Comparison of ENCODE assay signal across 1 cellular context in the genomic region with DNA sequence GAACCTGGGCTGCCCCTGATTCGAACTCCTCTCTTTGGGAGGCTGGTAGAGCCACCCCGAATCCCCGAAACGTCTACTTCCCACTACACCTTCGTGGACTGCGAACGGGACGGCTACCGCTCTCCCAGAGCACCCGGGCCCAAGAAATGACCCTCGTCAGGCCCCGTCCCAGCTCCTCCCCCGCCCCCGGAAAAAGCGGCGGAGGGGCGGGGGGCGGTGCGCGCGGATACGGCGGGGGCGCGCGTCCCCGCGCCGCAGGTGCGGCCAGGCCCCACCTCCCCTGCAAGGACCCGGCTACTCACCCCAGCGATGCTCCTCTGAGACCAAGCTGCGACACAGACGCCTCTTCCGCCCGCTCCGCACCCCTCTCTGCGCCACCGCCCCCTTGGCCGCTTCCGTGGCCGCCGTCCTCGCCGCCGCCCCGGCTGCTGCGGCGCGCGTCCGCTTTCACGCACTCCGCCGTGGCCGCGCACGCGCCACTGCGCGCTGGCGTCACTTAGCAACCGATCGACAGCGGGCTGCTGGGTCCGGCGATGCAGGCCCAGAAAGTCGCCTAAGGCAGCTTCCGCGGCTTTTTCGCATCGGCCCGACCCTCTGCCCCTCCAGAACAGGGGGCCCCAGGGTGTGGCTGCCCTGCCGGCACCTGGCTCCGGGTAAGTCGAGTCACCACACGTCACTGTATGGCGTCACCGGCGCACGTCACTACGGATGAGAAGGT.
TF ChIP-seq lines count a peak whose summit lies in the region.

A gene (minus strand): TSS at position 432 of the 718 bp plus-strand sequence.

TF ChIP-seq in K562, 482 proteins besides CTCF, POLR2A, EP300 and RAD21 (continued from another document and continues in another):
- TF ChIP-seq, protein P1, sequence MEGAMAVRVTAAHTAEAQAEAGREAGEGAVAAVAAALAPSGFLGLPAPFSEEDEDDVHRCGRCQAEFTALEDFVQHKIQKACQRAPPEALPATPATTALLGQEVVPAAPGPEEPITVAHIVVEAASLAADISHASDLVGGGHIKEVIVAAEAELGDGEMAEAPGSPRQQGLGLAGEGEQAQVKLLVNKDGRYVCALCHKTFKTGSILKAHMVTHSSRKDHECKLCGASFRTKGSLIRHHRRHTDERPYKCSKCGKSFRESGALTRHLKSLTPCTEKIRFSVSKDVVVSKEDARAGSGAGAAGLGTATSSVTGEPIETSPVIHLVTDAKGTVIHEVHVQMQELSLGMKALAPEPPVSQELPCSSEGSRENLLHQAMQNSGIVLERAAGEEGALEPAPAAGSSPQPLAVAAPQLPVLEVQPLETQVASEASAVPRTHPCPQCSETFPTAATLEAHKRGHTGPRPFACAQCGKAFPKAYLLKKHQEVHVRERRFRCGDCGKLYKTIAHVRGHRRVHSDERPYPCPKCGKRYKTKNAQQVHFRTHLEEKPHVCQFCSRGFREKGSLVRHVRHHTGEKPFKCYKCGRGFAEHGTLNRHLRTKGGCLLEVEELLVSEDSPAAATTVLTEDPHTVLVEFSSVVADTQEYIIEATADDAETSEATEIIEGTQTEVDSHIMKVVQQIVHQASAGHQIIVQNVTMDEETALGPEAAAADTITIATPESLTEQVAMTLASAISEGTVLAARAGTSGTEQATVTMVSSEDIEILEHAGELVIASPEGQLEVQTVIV (CRISPR knock-in tag; IDR thresholded peaks at IDR 0.05; ENCODE audit: borderline replicate concordance) = 0 out of 2 replicates have a peak, but pooled peaks have one; percentile 8
- TF ChIP-seq SAP30 (IDR thresholded peaks at IDR 0.05; ENCODE audit: borderline replicate concordance, insufficient read depth, low read depth, low read length, poor library complexity, severe bottlenecking) (no peak), HLTF (IDR thresholded peaks at IDR 0.05) (no peak), CHD1 (IDR thresholded peaks at IDR 0.05; ENCODE audit: low read length) (no peak), RB1 (IDR thresholded peaks at IDR 0.05; ENCODE audit: low read depth) (peak; percentile 47; the same call in 1 of the 2 replicates), TOE1 (IDR thresholded peaks at IDR 0.05; ENCODE audit: borderline replicate concordance) (no peak), TOE1 (CRISPR knock-in tag; IDR thresholded peaks at IDR 0.05; ENCODE audit: borderline replicate concordance, low read depth) (no peak), RBBP5 (IDR thresholded peaks at IDR 0.05; ENCODE audit: borderline replicate concordance, insufficient read depth, low read length, poor library complexity, severe bottlenecking) (peak; percentile 90), SP2 (IDR thresholded peaks at IDR 0.05; ENCODE audit: extremely low read depth, low read depth, low read length, poor library complexity, severe bottlenecking) (no peak), ZNF551 (CRISPR knock-in tag; IDR thresholded peaks at IDR 0.05) (no peak), SIRT6 (IDR thresholded peaks at IDR 0.05; ENCODE audit: low read depth, low read length) (no peak), COPS2 (conservative IDR thresholded peaks at IDR 0.05) (no peak), TAF15 (IDR thresholded peaks at IDR 0.05; ENCODE audit: low read depth, low read length) (no peak), MIER1 (IDR thresholded peaks at IDR 0.05; ENCODE audit: low read depth) (no peak), ZKSCAN3 (CRISPR knock-in tag; IDR thresholded peaks at IDR 0.05) (no peak), RHOXF2B (CRISPR knock-in tag; conservative IDR thresholded peaks at IDR 0.05) (no peak), ZNF77 (CRISPR knock-in tag; IDR thresholded peaks at IDR 0.05) (no peak), CCNT2 (IDR thresholded peaks at IDR 0.05; ENCODE audit: borderline replicate concordance, extremely low read depth, insufficient read length, low read depth, low read length) (peak; percentile 27), NR2C1 (IDR thresholded peaks at IDR 0.05) (no peak), NR2C1 (tag; IDR thresholded peaks at IDR 0.05) (no peak), MEF2A (IDR thresholded peaks at IDR 0.05; ENCODE audit: control insufficient read depth, low read depth, low read length) (no peak), TCF7 (IDR thresholded peaks at IDR 0.05; ENCODE audit: borderline replicate concordance) (no peak), CHD2 (IDR thresholded peaks at IDR 0.05; ENCODE audit: low read depth, low read length) (no peak), ELF4 (CRISPR knock-in tag; IDR thresholded peaks at IDR 0.05) (no peak), ZNF311 (CRISPR knock-in tag; IDR thresholded peaks at IDR 0.05) (no peak), PPARD (CRISPR knock-in tag; IDR thresholded peaks at IDR 0.05) (no peak), GABPB1 (CRISPR knock-in tag; IDR thresholded peaks at IDR 0.05) (no peak), PRMT5 (CRISPR knock-in tag; IDR thresholded peaks at IDR 0.05) (no peak), NR4A1 (CRISPR knock-in tag; IDR thresholded peaks at IDR 0.05) (no peak), NR4A1 (tag; IDR thresholded peaks at IDR 0.05) (peak; percentile 73; the same call in 1 of the 2 replicates), POLR3G (IDR thresholded peaks at IDR 0.05; ENCODE audit: extremely low read depth, insufficient read length, insufficient replicate concordance) (no peak)
- TF ChIP-seq, protein P2, sequence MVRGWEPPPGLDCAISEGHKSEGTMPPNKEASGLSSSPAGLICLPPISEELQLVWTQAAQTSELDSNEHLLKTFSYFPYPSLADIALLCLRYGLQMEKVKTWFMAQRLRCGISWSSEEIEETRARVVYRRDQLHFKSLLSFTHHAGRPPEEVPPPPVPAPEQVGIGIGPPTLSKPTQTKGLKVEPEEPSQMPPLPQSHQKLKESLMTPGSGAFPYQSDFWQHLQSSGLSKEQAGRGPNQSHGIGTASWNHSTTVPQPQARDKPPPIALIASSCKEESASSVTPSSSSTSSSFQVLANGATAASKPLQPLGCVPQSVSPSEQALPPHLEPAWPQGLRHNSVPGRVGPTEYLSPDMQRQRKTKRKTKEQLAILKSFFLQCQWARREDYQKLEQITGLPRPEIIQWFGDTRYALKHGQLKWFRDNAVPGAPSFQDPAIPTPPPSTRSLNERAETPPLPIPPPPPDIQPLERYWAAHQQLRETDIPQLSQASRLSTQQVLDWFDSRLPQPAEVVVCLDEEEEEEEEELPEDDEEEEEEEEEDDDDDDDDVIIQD (CRISPR knock-in tag; IDR thresholded peaks at IDR 0.05) = no peak
- TF ChIP-seq, protein P3, sequence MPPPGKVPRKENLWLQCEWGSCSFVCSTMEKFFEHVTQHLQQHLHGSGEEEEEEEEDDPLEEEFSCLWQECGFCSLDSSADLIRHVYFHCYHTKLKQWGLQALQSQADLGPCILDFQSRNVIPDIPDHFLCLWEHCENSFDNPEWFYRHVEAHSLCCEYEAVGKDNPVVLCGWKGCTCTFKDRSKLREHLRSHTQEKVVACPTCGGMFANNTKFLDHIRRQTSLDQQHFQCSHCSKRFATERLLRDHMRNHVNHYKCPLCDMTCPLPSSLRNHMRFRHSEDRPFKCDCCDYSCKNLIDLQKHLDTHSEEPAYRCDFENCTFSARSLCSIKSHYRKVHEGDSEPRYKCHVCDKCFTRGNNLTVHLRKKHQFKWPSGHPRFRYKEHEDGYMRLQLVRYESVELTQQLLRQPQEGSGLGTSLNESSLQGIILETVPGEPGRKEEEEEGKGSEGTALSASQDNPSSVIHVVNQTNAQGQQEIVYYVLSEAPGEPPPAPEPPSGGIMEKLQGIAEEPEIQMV (tag; conservative IDR thresholded peaks at IDR 0.05; ENCODE audit: low read depth) = no peak
- TF ChIP-seq, protein P4, sequence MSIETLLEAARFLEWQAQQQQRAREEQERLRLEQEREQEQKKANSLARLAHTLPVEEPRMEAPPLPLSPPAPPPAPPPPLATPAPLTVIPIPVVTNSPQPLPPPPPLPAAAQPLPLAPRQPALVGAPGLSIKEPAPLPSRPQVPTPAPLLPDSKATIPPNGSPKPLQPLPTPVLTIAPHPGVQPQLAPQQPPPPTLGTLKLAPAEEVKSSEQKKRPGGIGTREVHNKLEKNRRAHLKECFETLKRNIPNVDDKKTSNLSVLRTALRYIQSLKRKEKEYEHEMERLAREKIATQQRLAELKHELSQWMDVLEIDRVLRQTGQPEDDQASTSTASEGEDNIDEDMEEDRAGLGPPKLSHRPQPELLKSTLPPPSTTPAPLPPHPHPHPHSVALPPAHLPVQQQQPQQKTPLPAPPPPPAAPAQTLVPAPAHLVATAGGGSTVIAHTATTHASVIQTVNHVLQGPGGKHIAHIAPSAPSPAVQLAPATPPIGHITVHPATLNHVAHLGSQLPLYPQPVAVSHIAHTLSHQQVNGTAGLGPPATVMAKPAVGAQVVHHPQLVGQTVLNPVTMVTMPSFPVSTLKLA (conservative IDR thresholded peaks at IDR 0.05) = 0 out of 4 replicates have a peak, but pooled peaks of 1 of the 2 experiments have one; percentile 26
- TF ChIP-seq, protein P5, sequence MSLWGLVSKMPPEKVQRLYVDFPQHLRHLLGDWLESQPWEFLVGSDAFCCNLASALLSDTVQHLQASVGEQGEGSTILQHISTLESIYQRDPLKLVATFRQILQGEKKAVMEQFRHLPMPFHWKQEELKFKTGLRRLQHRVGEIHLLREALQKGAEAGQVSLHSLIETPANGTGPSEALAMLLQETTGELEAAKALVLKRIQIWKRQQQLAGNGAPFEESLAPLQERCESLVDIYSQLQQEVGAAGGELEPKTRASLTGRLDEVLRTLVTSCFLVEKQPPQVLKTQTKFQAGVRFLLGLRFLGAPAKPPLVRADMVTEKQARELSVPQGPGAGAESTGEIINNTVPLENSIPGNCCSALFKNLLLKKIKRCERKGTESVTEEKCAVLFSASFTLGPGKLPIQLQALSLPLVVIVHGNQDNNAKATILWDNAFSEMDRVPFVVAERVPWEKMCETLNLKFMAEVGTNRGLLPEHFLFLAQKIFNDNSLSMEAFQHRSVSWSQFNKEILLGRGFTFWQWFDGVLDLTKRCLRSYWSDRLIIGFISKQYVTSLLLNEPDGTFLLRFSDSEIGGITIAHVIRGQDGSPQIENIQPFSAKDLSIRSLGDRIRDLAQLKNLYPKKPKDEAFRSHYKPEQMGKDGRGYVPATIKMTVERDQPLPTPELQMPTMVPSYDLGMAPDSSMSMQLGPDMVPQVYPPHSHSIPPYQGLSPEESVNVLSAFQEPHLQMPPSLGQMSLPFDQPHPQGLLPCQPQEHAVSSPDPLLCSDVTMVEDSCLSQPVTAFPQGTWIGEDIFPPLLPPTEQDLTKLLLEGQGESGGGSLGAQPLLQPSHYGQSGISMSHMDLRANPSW (CRISPR knock-in tag; IDR thresholded peaks at IDR 0.05) = 0 out of 2 replicates have a peak, but pooled peaks have one; percentile 28
- TF ChIP-seq, protein P6, sequence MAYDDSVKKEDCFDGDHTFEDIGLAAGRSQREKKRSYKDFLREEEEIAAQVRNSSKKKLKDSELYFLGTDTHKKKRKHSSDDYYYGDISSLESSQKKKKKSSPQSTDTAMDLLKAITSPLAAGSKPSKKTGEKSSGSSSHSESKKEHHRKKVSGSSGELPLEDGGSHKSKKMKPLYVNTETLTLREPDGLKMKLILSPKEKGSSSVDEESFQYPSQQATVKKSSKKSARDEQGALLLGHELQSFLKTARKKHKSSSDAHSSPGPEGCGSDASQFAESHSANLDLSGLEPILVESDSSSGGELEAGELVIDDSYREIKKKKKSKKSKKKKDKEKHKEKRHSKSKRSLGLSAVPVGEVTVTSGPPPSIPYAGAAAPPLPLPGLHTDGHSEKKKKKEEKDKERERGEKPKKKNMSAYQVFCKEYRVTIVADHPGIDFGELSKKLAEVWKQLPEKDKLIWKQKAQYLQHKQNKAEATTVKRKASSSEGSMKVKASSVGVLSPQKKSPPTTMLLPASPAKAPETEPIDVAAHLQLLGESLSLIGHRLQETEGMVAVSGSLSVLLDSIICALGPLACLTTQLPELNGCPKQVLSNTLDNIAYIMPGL (CRISPR knock-in tag; IDR thresholded peaks at IDR 0.05) = no peak
- TF ChIP-seq, protein P7, sequence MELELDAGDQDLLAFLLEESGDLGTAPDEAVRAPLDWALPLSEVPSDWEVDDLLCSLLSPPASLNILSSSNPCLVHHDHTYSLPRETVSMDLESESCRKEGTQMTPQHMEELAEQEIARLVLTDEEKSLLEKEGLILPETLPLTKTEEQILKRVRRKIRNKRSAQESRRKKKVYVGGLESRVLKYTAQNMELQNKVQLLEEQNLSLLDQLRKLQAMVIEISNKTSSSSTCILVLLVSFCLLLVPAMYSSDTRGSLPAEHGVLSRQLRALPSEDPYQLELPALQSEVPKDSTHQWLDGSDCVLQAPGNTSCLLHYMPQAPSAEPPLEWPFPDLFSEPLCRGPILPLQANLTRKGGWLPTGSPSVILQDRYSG (tag; conservative IDR thresholded peaks at IDR 0.05; ENCODE audit: low read depth) = no peak; the same call in 1 of the 2 replicates
- TF ChIP-seq, protein P8, sequence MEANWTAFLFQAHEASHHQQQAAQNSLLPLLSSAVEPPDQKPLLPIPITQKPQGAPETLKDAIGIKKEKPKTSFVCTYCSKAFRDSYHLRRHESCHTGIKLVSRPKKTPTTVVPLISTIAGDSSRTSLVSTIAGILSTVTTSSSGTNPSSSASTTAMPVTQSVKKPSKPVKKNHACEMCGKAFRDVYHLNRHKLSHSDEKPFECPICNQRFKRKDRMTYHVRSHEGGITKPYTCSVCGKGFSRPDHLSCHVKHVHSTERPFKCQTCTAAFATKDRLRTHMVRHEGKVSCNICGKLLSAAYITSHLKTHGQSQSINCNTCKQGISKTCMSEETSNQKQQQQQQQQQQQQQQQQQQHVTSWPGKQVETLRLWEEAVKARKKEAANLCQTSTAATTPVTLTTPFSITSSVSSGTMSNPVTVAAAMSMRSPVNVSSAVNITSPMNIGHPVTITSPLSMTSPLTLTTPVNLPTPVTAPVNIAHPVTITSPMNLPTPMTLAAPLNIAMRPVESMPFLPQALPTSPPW (CRISPR knock-in tag; IDR thresholded peaks at IDR 0.05) = peak; percentile 99
